Comparison of ENCODE assay signal across 1 cellular context in genomic region chr5:151213803-151214613, GRCh38.
TF ChIP-seq lines count a peak whose summit lies in the region.

No MANE protein-coding gene starts in this region.

TF ChIP-seq in IMR-90, 13 proteins besides CTCF, POLR2A, EP300 and RAD21 (continued from another document):
- TF ChIP-seq ELK1 (IDR thresholded peaks at IDR 0.05; ENCODE audit: borderline replicate concordance, low read depth, low read length) (no peak), CHD1 (IDR thresholded peaks at IDR 0.05; ENCODE audit: low read depth, low read length) (no peak), RCOR1 (IDR thresholded peaks at IDR 0.05; ENCODE audit: insufficient replicate concordance, low read length) (no peak), FOS (IDR thresholded peaks at IDR 0.05; ENCODE audit: low read depth, low read length) (no peak), CEBPB (IDR thresholded peaks at IDR 0.05; ENCODE audit: low read depth, low read length) (no peak), MAFK (IDR thresholded peaks at IDR 0.05; ENCODE audit: low read depth, low read length) (no peak), BHLHE40 (IDR thresholded peaks at IDR 0.05; ENCODE audit: low read depth, low read length) (no peak), SMC3 (IDR thresholded peaks at IDR 0.05; ENCODE audit: low read depth, low read length) (no peak), RFX5 (IDR thresholded peaks at IDR 0.05; ENCODE audit: low read depth, low read length) (no peak), MXI1 (IDR thresholded peaks at IDR 0.05; ENCODE audit: borderline replicate concordance, low read depth, low read length) (no peak)
TF ChIP-seq in IMR-90: peak in this region for 0.
